ENCODE assay signal across 24 cellular contexts in genomic region chr4:159282944-159283343, GRCh38.
DNase-seq lines count a peak whose midpoint lies in the region; ATAC-seq and TF ChIP-seq lines count a peak whose summit lies in the region.
"Had no signal": no experiment of that assay in that cellular context is flagged by ENCODE, and none has a peak within 500 bp of the region (broad histone marks: within the 10 kb centered on the region; RNA-seq: fewer than 3 reads in every experiment).

No MANE protein-coding gene starts in this region.

- no peak overlapping the region for H3K4me3 Mint-ChIP-seq in GM23338
- peak overlapping the region in 1 of 3 experiments; percentile 46 for H3K4me3 Mint-ChIP-seq in nephron
- H3K4me3 Mint-ChIP-seq: activated B cell treated with CpG ODN at 0.5 μM for 24 hours; activated CD8-positive, alpha-beta T cell treated with anti-CD3 and anti-CD28 coated beads for 36 hours; activated T-cell treated with anti-CD3 and anti-CD28 coated beads, Interleukin-2, amount 50 U/mL, for 24 hours; B cell; T-helper 2 cell treated with Interferon-gamma antibody and Interleukin-4, amounts not matched to agents 5 μg/mL and 100 μg/mL, for 36 hours had no signal

- H3K4me2 ChIP-seq in GM23338: 0 out of 2 replicates have a peak overlapping the region, but pooled peaks have one; percentile 18

- H3K27me3 Mint-ChIP-seq in GM23338 (ENCODE audit: insufficient read depth, low read depth, poor library complexity) (peaks cover 2% of the 10 kb centered on the region), nephron (ENCODE audit: low read depth) (peaks cover 3% of the 10 kb centered on the region)
- H3K27me3 Mint-ChIP-seq: activated B cell treated with CpG ODN at 0.5 μM for 24 hours; activated CD8-positive, alpha-beta T cell treated with anti-CD3 and anti-CD28 coated beads for 36 hours; activated T-cell treated with anti-CD3 and anti-CD28 coated beads, Interleukin-2, amount 50 U/mL, for 24 hours; B cell had no signal

- TF ChIP-seq CTCF in GM23338 (conservative IDR thresholded peaks at IDR 0.05; ENCODE audit: low read depth in 2 of 2) (no peak), RWPE2 (IDR thresholded peaks at IDR 0.05; ENCODE audit: poor library complexity, severe bottlenecking) (no peak), foreskin keratinocyte (conservative IDR thresholded peaks at IDR 0.05) (no peak), nephron (IDR thresholded peaks at IDR 0.05; ENCODE audit: unreplicated experiment in 3 of 3) (no peak)

- no peaks in the 10 kb centered on the region; the same call in 1 of the 2 replicates for H3K9me2 ChIP-seq in GM23338 (ENCODE audit: insufficient read depth)

- H3K27ac ChIP-seq in GM23338 (ENCODE audit: low read depth) (peak overlapping the region; percentile 9; the same call in 1 of the 2 replicates), RWPE2 (ENCODE audit: poor library complexity, severe bottlenecking) (peak overlapping the region; percentile 90), foreskin keratinocyte (peak overlapping the region; percentile 3)
- H3K27ac ChIP-seq: esophagus muscularis mucosa, upper lobe of right lung had no signal

- no peaks in the 10 kb centered on the region for H3F3A ChIP-seq in GM23338 (replicated peaks; ENCODE audit: low read depth)

- H3K4me1 ChIP-seq in GM23338 (ENCODE audit: insufficient read depth) (peaks cover 17% of the 10 kb centered on the region), RWPE2 (ENCODE audit: insufficient read depth, poor library complexity, severe bottlenecking) (peaks cover 35% of the 10 kb centered on the region), foreskin keratinocyte (peaks cover 37% of the 10 kb centered on the region)

- H3K27ac Mint-ChIP-seq in GM23338 (peak overlapping the region; percentile 29; the same call in 1 of the 2 replicates), nephron (peak overlapping the region; percentile 65 to 90 (median 84))
- H3K27ac Mint-ChIP-seq: activated B cell treated with CpG ODN at 0.5 μM for 24 hours; activated CD8-positive, alpha-beta T cell treated with anti-CD3 and anti-CD28 coated beads for 36 hours; activated T-cell treated with anti-CD3 and anti-CD28 coated beads, Interleukin-2, amount 50 U/mL, for 24 hours; B cell; T-helper 2 cell treated with Interferon-gamma antibody and Interleukin-4, amounts not matched to agents 5 μg/mL and 100 μg/mL, for 36 hours had no signal

- no peak for ATAC-seq in GM23338
- no peak for ATAC-seq in RWPE2 (ENCODE audit: low read depth)
- ATAC-seq in foreskin keratinocyte: no peak
- ATAC-seq in HG02938 (IDR thresholded peaks at IDR 0.05; ENCODE audit: unreplicated experiment): no peak
- no peak for ATAC-seq in GM19328 (IDR thresholded peaks at IDR 0.05; ENCODE audit: unreplicated experiment)
- ATAC-seq: activated CD8-positive, alpha-beta T cell treated with anti-CD3 and anti-CD28 coated beads for 36 hours; upper lobe of right lung had no signal

- H3K36me3 Mint-ChIP-seq in GM23338 (ENCODE audit: low read depth) (peaks cover 8% of the 10 kb centered on the region; the same call in 2 of the 3 replicates), nephron (ENCODE audit: low read depth) (peaks cover 15% of the 10 kb centered on the region)

- no peaks in the 10 kb centered on the region for H3K9me3 ChIP-seq in RWPE2 (ENCODE audit: severe bottlenecking)
- H3K9me3 ChIP-seq: esophagus muscularis mucosa, upper lobe of right lung had no signal

- no peak overlapping the region for H3K4me3 ChIP-seq in GM23338
- no peak overlapping the region for H3K4me3 ChIP-seq in RWPE2 (ENCODE audit: severe bottlenecking)
- H3K4me3 ChIP-seq: esophagus muscularis mucosa, upper lobe of right lung had no signal

- H3K9me3 Mint-ChIP-seq in GM23338: no peaks in the 10 kb centered on the region
- H3K9me3 Mint-ChIP-seq in nephron: no peaks in the 10 kb centered on the region
- H3K9me3 Mint-ChIP-seq: activated B cell treated with CpG ODN at 0.5 μM for 24 hours; activated CD8-positive, alpha-beta T cell treated with anti-CD3 and anti-CD28 coated beads for 36 hours; activated T-cell treated with anti-CD3 and anti-CD28 coated beads, Interleukin-2, amount 50 U/mL, for 24 hours; T-helper 2 cell treated with Interferon-gamma antibody and Interleukin-4, amounts not matched to agents 5 μg/mL and 100 μg/mL, for 36 hours had no signal

- H3K36me3 ChIP-seq in GM23338 (ENCODE audit: insufficient read depth) (no peaks in the 10 kb centered on the region), RWPE2 (ENCODE audit: low read depth) (no peaks in the 10 kb centered on the region)
- H3K36me3 ChIP-seq: esophagus muscularis mucosa, upper lobe of right lung had no signal

- no peaks in the 10 kb centered on the region for H3K79me2 ChIP-seq in GM23338 (replicated peaks; ENCODE audit: insufficient read depth)

- H3K4me1 Mint-ChIP-seq in GM23338: peaks cover 23% of the 10 kb centered on the region
- H3K4me1 Mint-ChIP-seq in nephron: peaks cover 20% of the 10 kb centered on the region
- H3K4me1 Mint-ChIP-seq: activated B cell treated with CpG ODN at 0.5 μM for 24 hours, B cell had no signal

- no peak overlapping the region for H2AFZ ChIP-seq in GM23338

- DNase-seq in GM23338 (ENCODE audit: low spot score): no peak
- DNase-seq in RWPE2 (ENCODE audit: low spot score): no peak
- DNase-seq in foreskin keratinocyte: no peak
- no peak for DNase-seq in EL
- no peak for DNase-seq in SW480 (ENCODE audit: low spot score)
- DNase-seq: activated B cell treated with CpG ODN at 0.5 μM for 24 hours; activated CD8-positive, alpha-beta T cell treated with anti-CD3 and anti-CD28 coated beads for 36 hours; activated naive CD4-positive, alpha-beta T cell treated with Interleukin-2 at 50 U/mL for 16 hours; activated T-cell treated with anti-CD3 and anti-CD28 coated beads, Interleukin-2, amount 50 U/mL, for 24 hours; amygdala; effector CD4-positive, alpha-beta T cell; KBM-7; NCI-H187 treated with DMSO at 0.1 percent for 48 hours; NCI-H345; NCI-H82; nucleus accumbens; OCI-M1; upper lobe of right lung had no signal

- no peaks in the 10 kb centered on the region for H4K20me1 ChIP-seq in GM23338 (replicated peaks; ENCODE audit: insufficient read depth)

- H3K27me3 ChIP-seq in GM23338 (ENCODE audit: insufficient read depth) (no peaks in the 10 kb centered on the region), RWPE2 (ENCODE audit: insufficient read depth, poor library complexity, severe bottlenecking) (no peaks in the 10 kb centered on the region), foreskin keratinocyte (no peaks in the 10 kb centered on the region)
- H3K27me3 ChIP-seq: esophagus muscularis mucosa, upper lobe of right lung had no signal

TF ChIP-seq in GM23338, 12 proteins besides CTCF, POLR2A, EP300 and RAD21 (continues in another document):
- TF ChIP-seq EZH2phosphoT487 (IDR thresholded peaks at IDR 0.05; ENCODE audit: unreplicated experiment) (no peak), ZNF331 (CRISPR knock-in tag; IDR thresholded peaks at IDR 0.05; ENCODE audit: low read depth) (no peak), ETS1 (IDR thresholded peaks at IDR 0.05) (no peak), ZNF114 (CRISPR knock-in tag; IDR thresholded peaks at IDR 0.05) (no peak)
- TF ChIP-seq, protein P1, sequence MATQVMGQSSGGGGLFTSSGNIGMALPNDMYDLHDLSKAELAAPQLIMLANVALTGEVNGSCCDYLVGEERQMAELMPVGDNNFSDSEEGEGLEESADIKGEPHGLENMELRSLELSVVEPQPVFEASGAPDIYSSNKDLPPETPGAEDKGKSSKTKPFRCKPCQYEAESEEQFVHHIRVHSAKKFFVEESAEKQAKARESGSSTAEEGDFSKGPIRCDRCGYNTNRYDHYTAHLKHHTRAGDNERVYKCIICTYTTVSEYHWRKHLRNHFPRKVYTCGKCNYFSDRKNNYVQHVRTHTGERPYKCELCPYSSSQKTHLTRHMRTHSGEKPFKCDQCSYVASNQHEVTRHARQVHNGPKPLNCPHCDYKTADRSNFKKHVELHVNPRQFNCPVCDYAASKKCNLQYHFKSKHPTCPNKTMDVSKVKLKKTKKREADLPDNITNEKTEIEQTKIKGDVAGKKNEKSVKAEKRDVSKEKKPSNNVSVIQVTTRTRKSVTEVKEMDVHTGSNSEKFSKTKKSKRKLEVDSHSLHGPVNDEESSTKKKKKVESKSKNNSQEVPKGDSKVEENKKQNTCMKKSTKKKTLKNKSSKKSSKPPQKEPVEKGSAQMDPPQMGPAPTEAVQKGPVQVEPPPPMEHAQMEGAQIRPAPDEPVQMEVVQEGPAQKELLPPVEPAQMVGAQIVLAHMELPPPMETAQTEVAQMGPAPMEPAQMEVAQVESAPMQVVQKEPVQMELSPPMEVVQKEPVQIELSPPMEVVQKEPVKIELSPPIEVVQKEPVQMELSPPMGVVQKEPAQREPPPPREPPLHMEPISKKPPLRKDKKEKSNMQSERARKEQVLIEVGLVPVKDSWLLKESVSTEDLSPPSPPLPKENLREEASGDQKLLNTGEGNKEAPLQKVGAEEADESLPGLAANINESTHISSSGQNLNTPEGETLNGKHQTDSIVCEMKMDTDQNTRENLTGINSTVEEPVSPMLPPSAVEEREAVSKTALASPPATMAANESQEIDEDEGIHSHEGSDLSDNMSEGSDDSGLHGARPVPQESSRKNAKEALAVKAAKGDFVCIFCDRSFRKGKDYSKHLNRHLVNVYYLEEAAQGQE (IDR thresholded peaks at IDR 0.05; ENCODE audit: unreplicated experiment): no peak

Comparison
In these comparisons a context has a peak if more than half of its experiments do, and no peak if none do; other contexts are left out.
1. H3K27ac ChIP-seq: peak in every context shown above with its lines; median percentile 90 in RWPE2; 9 in GM23338; 3 in foreskin keratinocyte.